In genomic region chr14:52563120-52563519, GRCh38 we compare ENCODE assay signal across 13 cellular contexts. TPM values are rescaled to one million over a fixed set of nuclear protein-coding genes. Genes with fewer than 3 reads are reported as not detected.
DNase-seq lines count a peak whose midpoint lies in the region; ATAC-seq and TF ChIP-seq lines count a peak whose summit lies in the region.
"Had no signal": no experiment of that assay in that cellular context is flagged by ENCODE, and none has a peak within 500 bp of the region (broad histone marks: within the 10 kb centered on the region; RNA-seq: fewer than 3 reads in every experiment).

No MANE protein-coding gene starts in this region.

- no peak overlapping the region for H3K4me3 ChIP-seq in RWPE2 (ENCODE audit: severe bottlenecking)
- no peak overlapping the region for H3K4me3 ChIP-seq in fibroblast of the aortic adventitia (ENCODE audit: low read depth, low read length)
- H3K4me3 ChIP-seq in effector memory CD4-positive, alpha-beta T cell (ENCODE audit: insufficient read depth, low read depth, low read length, poor library complexity, severe bottlenecking) = no peak overlapping the region
- no peak overlapping the region for H3K4me3 ChIP-seq in right atrium auricular region
- H3K4me3 ChIP-seq in ovary = no peak overlapping the region
- H3K4me3 ChIP-seq: esophagus muscularis mucosa had no signal

- H3K4me1 ChIP-seq in RWPE2 (ENCODE audit: insufficient read depth, poor library complexity, severe bottlenecking) = no peaks in the 10 kb centered on the region
- no peaks in the 10 kb centered on the region for H3K4me1 ChIP-seq in effector memory CD4-positive, alpha-beta T cell (ENCODE audit: control insufficient read depth, insufficient read depth, low read length, poor library complexity, severe bottlenecking)
- H3K4me1 ChIP-seq in right atrium auricular region = no peaks in the 10 kb centered on the region
- H3K4me1 ChIP-seq in ovary (ENCODE audit: insufficient read depth) = no peaks in the 10 kb centered on the region
- H3K4me1 ChIP-seq: esophagus muscularis mucosa had no signal

- 94 to 97% (median 94%) methylated on average over 2 of the region's 2 CpGs for WGBS in ovary, 3 donors

- no peaks in the 10 kb centered on the region for H3K27me3 ChIP-seq in RWPE2 (ENCODE audit: insufficient read depth, poor library complexity, severe bottlenecking)
- no peaks in the 10 kb centered on the region for H3K27me3 ChIP-seq in effector memory CD4-positive, alpha-beta T cell (replicated peaks; ENCODE audit: control insufficient read depth, insufficient read depth, low read length, poor library complexity, severe bottlenecking)
- no peaks in the 10 kb centered on the region for H3K27me3 ChIP-seq in right atrium auricular region
- no peaks in the 10 kb centered on the region for H3K27me3 ChIP-seq in ovary
- H3K27me3 ChIP-seq: esophagus muscularis mucosa had no signal

- H3K9me3 ChIP-seq in RWPE2 (ENCODE audit: severe bottlenecking) (no peaks in the 10 kb centered on the region), right atrium auricular region (no peaks in the 10 kb centered on the region), ovary (no peaks in the 10 kb centered on the region)
- H3K9me3 ChIP-seq in effector memory CD4-positive, alpha-beta T cell (ENCODE audit: control insufficient read depth, low read length) = no peaks in the 10 kb centered on the region

- no peak overlapping the region for H3K27ac ChIP-seq in RWPE2 (ENCODE audit: poor library complexity, severe bottlenecking)
- H3K27ac ChIP-seq in effector memory CD4-positive, alpha-beta T cell (ENCODE audit: insufficient read depth, low read length, poor library complexity, severe bottlenecking) = no peak overlapping the region
- H3K27ac ChIP-seq in right atrium auricular region = no peak overlapping the region
- H3K27ac ChIP-seq in ovary = no peak overlapping the region
- H3K27ac ChIP-seq: C4-2B, esophagus muscularis mucosa had no signal

- peak; percentile 84 for ATAC-seq in RWPE2 (ENCODE audit: low read depth)

- DNase-seq in ACHN (peak; percentile 43), GM04503 (ENCODE audit: low read depth) (peak; percentile 21), RWPE2 (ENCODE audit: low spot score) (no peak), fibroblast of the aortic adventitia (ENCODE audit: low read depth) (peak; percentile 53), SW480 (ENCODE audit: low spot score) (no peak), right atrium auricular region (ENCODE audit: low spot score) (no peak), ovary (no peak)
- DNase-seq in effector memory CD4-positive, alpha-beta T cell = no peak
- DNase-seq: Karpas-422; NCI-H2171; stimulated activated CD4-positive, alpha-beta T cell treated with anti-CD3 and anti-CD28 coated beads, Interleukin-4, amount 100 ng/mL, for 4 hours had no signal

- no peak for TF ChIP-seq POLR2A in ovary (IDR thresholded peaks at IDR 0.05)

- H3K36me3 ChIP-seq in RWPE2 (ENCODE audit: low read depth) (no peaks in the 10 kb centered on the region), right atrium auricular region (no peaks in the 10 kb centered on the region), ovary (no peaks in the 10 kb centered on the region)
- H3K36me3 ChIP-seq in effector memory CD4-positive, alpha-beta T cell (ENCODE audit: control insufficient read depth, insufficient read depth, low read length) = no peaks in the 10 kb centered on the region
- H3K36me3 ChIP-seq: esophagus muscularis mucosa had no signal

- no peak for TF ChIP-seq EP300 in ovary (IDR thresholded peaks at IDR 0.05)

- in situ Hi-C loops in ACHN (cut with HindIII; ENCODE audit: low pct_ligation_motif_present, low pct_unique_long_range_greater_than_20kb, low sequenced_read_pairs) = no loop called here

- intact Hi-C loops in ovary (cut with DNase I) = no loop called here

- TF ChIP-seq CTCF in RWPE2 (IDR thresholded peaks at IDR 0.05; ENCODE audit: poor library complexity, severe bottlenecking) (no peak), fibroblast of the aortic adventitia (IDR thresholded peaks at IDR 0.05; ENCODE audit: insufficient read depth, low read length) (no peak), right atrium auricular region (IDR thresholded peaks at IDR 0.05) (no peak), ovary (IDR thresholded peaks at IDR 0.05) (no peak)

RNA-seq across cellular contexts. Expression of gene GPR137C, which starts 10.5 kb away (rescaled TPM):
- total RNA-seq in fibroblast of the aortic adventitia (ENCODE audit: low replicate concordance) (0.49 and 1.7 TPM in 2 replicates), right atrium auricular region (under 1 TPM; 0.85 to 0.98 TPM), ovary (under 1 TPM; 0.43 to 0.69 (median 0.48) TPM)
- 1 to 10 TPM in 1 of 2 donors, under 1 TPM in 1; 0.75 to 1.0 TPM for polyA plus RNA-seq in ovary

RNA-seq across cellular contexts. Expression of gene TXNDC16, which starts 10.8 kb away (rescaled TPM):
- 6.9 and 9.4 TPM in 2 replicates for total RNA-seq in fibroblast of the aortic adventitia (ENCODE audit: low replicate concordance)
- total RNA-seq in right atrium auricular region = 1 to 10 TPM; 6.7 to 7.0 TPM
- 10 to 100 TPM in 6 of 7 donors, 1 to 10 TPM in 1; 7.8 to 20.0 (median 14.7) TPM for total RNA-seq in ovary
- 10 to 100 TPM in 1 of 2 donors, 1 to 10 TPM in 1; 9.0 to 10.9 TPM for polyA plus RNA-seq in ovary

Comparison
In these comparisons a context has a peak if more than half of its experiments do, and no peak if none do; other contexts are left out.
1. DNase-seq: peak in ACHN (single experiment), GM04503 (single experiment) and fibroblast of the aortic adventitia (single experiment); none in RWPE2 (single experiment), SW480 (single experiment), effector memory CD4-positive, alpha-beta T cell (0 of 3), right atrium auricular region (single experiment) and ovary (0 of 5).